8 cellular contexts compared by ENCODE assay signal in genomic region chr11:64250406-64250874, GRCh38. TPM values are rescaled to one million over a fixed set of nuclear protein-coding genes. Genes with fewer than 3 reads are reported as not detected.
DNase-seq lines count a peak whose midpoint lies in the region; ATAC-seq and TF ChIP-seq lines count a peak whose summit lies in the region.

No MANE protein-coding gene starts in this region.

- H3K9me3 ChIP-seq in heart right ventricle: no peaks in the 10 kb centered on the region
- H3K9me3 ChIP-seq in right atrium auricular region: no peaks in the 10 kb centered on the region

- H3K27me3 Mint-ChIP-seq in mesothelial cell of epicardium (ENCODE audit: low read depth): no peaks in the 10 kb centered on the region

- TF ChIP-seq CTCF in heart right ventricle (IDR thresholded peaks at IDR 0.05) (no peak), right atrium auricular region (IDR thresholded peaks at IDR 0.05) (no peak), astrocyte of the cerebellum (IDR thresholded peaks at IDR 0.05; ENCODE audit: low read depth, low read length, missing control alignments) (no peak), mesothelial cell of epicardium (IDR thresholded peaks at IDR 0.05; ENCODE audit: unreplicated experiment) (no peak)

- ATAC-seq in heart right ventricle: no peak
- no peak for ATAC-seq in GM19397 (IDR thresholded peaks at IDR 0.05; ENCODE audit: unreplicated experiment)
- ATAC-seq in GM18867 (IDR thresholded peaks at IDR 0.05; ENCODE audit: unreplicated experiment): no peak

- H3K4me1 Mint-ChIP-seq in mesothelial cell of epicardium: peaks cover 21% of the 10 kb centered on the region

- H3K4me3 ChIP-seq in heart right ventricle (peak overlapping the region in 9 of 10 donors; percentile 72 to 93 (median 84)), right atrium auricular region (peak overlapping the region in 1 of 2 donors; percentile 83), astrocyte of the cerebellum (ENCODE audit: low read depth, low read length) (peak overlapping the region; percentile 50), urinary bladder (ENCODE audit: low read depth, low read length) (peak overlapping the region; percentile 80)

- H3K4me1 ChIP-seq in heart right ventricle (peaks cover 9 to 56% (median 47%) of the 10 kb centered on the region in 9 donors), right atrium auricular region (peaks cover 0 to 52% of the 10 kb centered on the region in 2 donors), urinary bladder (ENCODE audit: insufficient read depth) (no peaks in the 10 kb centered on the region)

- H3K36me3 Mint-ChIP-seq in mesothelial cell of epicardium: no peaks in the 10 kb centered on the region

- H3K27me3 ChIP-seq in heart right ventricle: no peaks in the 10 kb centered on the region
- no peaks in the 10 kb centered on the region for H3K27me3 ChIP-seq in right atrium auricular region

- H3K36me3 ChIP-seq in heart right ventricle: peaks cover 0 to 13% (median 1%) of the 10 kb centered on the region in 9 donors
- H3K36me3 ChIP-seq in right atrium auricular region: peaks cover 7% of the 10 kb centered on the region
- no peaks in the 10 kb centered on the region for H3K36me3 ChIP-seq in urinary bladder (ENCODE audit: insufficient read depth)

- peak overlapping the region; percentile 75 for H3K4me3 Mint-ChIP-seq in mesothelial cell of epicardium

- in situ Hi-C loops in astrocyte of the cerebellum (cut with HindIII; ENCODE audit: low sequenced_read_pairs): no loop called here

- H3K27ac ChIP-seq in heart right ventricle (no peak overlapping the region), right atrium auricular region (peak overlapping the region in 1 of 2 donors; percentile 56), urinary bladder (ENCODE audit: low read depth) (no peak overlapping the region)

- intact Hi-C loops in heart right ventricle (cut with DNase I): loop anchor here in 2 of 10 donors (2.0 to 5.0 kb wide), 3 partner anchors 16 to 52 kb away; partner anchors contain the start of gene CATSPERZ (in 1 of the 2)

- H3K27ac Mint-ChIP-seq in mesothelial cell of epicardium: no peak overlapping the region

- DNase-seq in heart right ventricle: no peak
- DNase-seq in right atrium auricular region (ENCODE audit: low spot score): no peak
- DNase-seq in astrocyte of the cerebellum (ENCODE audit: low read depth): no peak
- DNase-seq in mesothelial cell of epicardium (ENCODE audit: low spot score in 2 of 2, unreplicated experiment in 2 of 2): no peak
- DNase-seq in DMS79 (lab: John Stamatoyannopoulos, UW): no peak

- no peaks in the 10 kb centered on the region for H3K9me3 Mint-ChIP-seq in mesothelial cell of epicardium

- 40 to 43% methylated on average over 7 of the region's 7 CpGs for WGBS in heart right ventricle, 2 donors
- 34% methylated on average over 7 of the region's 7 CpGs for WGBS in urinary bladder

RNA-seq across cellular contexts. Expression of gene PLCB3, which starts 0.9 kb away (rescaled TPM):
- total RNA-seq in heart right ventricle: 10 to 100 TPM in 3 of 10 donors, 1 to 10 TPM in 7; 5.8 to 13.3 (median 8.7) TPM
- 10 to 100 TPM in 1 of 2 donors, 1 to 10 TPM in 1; 9.5 to 13.1 TPM for polyA plus RNA-seq in heart right ventricle
- total RNA-seq in right atrium auricular region: 10 to 100 TPM in 1 of 2 donors, 1 to 10 TPM in 1; 7.5 to 15.5 TPM
- total RNA-seq in mesothelial cell of epicardium: 34.9 to 35.7 TPM (median 35.7 TPM) in 3 replicates
- total RNA-seq in urinary bladder: 14.8 TPM
- 18.2 TPM for polyA plus RNA-seq in urinary bladder

RNA-seq across cellular contexts. Expression of gene PPP1R14B, which starts 3.7 kb away (rescaled TPM):
- total RNA-seq in heart right ventricle (100 to 1,000 TPM in 4 of 10 donors, 10 to 100 TPM in 6; 52.4 to 194 (median 77.2) TPM), right atrium auricular region (10 to 100 TPM; 76.4 to 99.2 TPM), mesothelial cell of epicardium (119 to 131 TPM (median 124 TPM) in 3 replicates), urinary bladder (31.6 TPM)
- polyA plus RNA-seq in heart right ventricle (100 to 1,000 TPM; 229 to 331 TPM), urinary bladder (62.8 TPM)

RNA-seq across cellular contexts. Expression of gene FKBP2, which starts 9.5 kb away (rescaled TPM):
- 10 to 100 TPM; 40.2 to 82.0 (median 45.9) TPM for total RNA-seq in heart right ventricle
- 100 to 1,000 TPM; 376 to 404 TPM for polyA plus RNA-seq in heart right ventricle
- total RNA-seq in right atrium auricular region: 10 to 100 TPM; 59.1 to 83.4 TPM
- 35.5 to 40.2 TPM (median 36.4 TPM) in 3 replicates for total RNA-seq in mesothelial cell of epicardium
- total RNA-seq in urinary bladder: 29.2 TPM
- polyA plus RNA-seq in urinary bladder: 167 TPM

RNA-seq across cellular contexts. Expression of gene VEGFB, which starts 16.1 kb away (rescaled TPM):
- 100 to 1,000 TPM; 245 to 353 (median 277) TPM for total RNA-seq in heart right ventricle
- 100 to 1,000 TPM; 158 to 291 TPM for polyA plus RNA-seq in heart right ventricle
- total RNA-seq in right atrium auricular region: 100 to 1,000 TPM; 153 to 201 TPM
- 83.2 to 90.1 TPM (median 85.8 TPM) in 3 replicates for total RNA-seq in mesothelial cell of epicardium
- 18.9 TPM for total RNA-seq in urinary bladder
- 123 TPM for polyA plus RNA-seq in urinary bladder

RNA-seq across cellular contexts. Expression of gene DNAJC4, which starts 20.1 kb away (rescaled TPM):
- total RNA-seq in heart right ventricle: 10 to 100 TPM; 46.6 to 64.7 (median 52.0) TPM
- polyA plus RNA-seq in heart right ventricle: 100 to 1,000 TPM in 1 of 2 donors, 10 to 100 TPM in 1; 48.0 to 173 TPM
- total RNA-seq in right atrium auricular region: 10 to 100 TPM; 24.7 to 32.1 TPM
- 43.6 to 49.4 TPM (median 45.0 TPM) in 3 replicates for total RNA-seq in mesothelial cell of epicardium
- total RNA-seq in urinary bladder: 10.7 TPM
- polyA plus RNA-seq in urinary bladder: 57.6 TPM
